Comparison of ENCODE assay signal across 7 cellular contexts in the genomic region with DNA sequence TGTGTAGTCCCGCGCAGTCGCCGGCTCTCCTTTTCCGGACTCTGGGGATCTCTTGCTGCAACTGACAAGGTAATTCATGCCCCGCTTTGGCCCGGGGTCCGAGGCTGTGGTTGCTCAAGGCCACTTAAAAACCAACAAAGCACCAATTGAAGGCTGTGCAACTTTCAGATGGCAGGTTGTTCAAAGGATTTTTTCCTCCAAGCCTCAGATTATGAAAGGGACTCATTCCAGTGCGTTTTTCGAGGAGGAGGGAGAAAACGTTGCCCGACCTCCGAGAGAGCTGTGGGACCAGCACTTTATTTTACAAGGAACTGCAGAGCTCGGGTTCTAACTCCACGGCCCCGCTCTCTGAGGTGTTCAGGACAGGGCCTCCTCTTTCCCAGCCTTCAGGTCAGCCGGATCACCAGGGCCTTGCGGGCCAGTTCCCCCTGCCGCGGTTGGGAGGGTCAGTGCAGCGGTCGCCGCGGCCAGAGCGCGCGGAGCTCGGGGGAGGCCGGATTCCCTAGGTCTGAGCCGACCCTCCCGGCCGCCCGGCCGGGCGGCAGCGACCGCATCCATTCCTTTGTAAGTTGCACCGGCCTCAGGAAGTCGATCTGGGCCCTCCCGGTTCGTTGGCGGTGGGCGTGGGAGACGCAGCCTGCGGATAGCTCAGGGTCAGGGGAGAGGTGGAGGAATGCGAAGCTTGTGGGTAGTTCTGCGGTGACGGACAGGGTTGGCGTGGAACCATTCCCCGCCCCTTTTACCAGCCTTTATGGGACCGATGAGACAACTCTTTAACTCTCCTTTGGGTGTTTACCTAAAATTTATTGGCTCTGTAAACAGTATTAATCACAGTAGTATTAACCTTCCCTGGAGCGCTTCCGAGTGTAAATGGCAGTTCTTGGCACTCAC. TPM values are rescaled to one million over a fixed set of nuclear protein-coding genes. Genes with fewer than 3 reads are reported as not detected.
DNase-seq lines count a peak whose midpoint lies in the region; ATAC-seq, FAIRE-seq and TF ChIP-seq lines count a peak whose summit lies in the region.

No MANE protein-coding gene starts in this region.

- TF ChIP-seq RAD21 in GM12878 (IDR thresholded peaks at IDR 0.05; ENCODE audit: insufficient read depth, low read depth, low read length): no peak

- peak overlapping the region; percentile 20 for H2AFZ ChIP-seq in GM12878 (ENCODE audit: control insufficient read depth, low read depth, low read length)

- H4K20me1 ChIP-seq in GM12878 (ENCODE audit: control insufficient read depth, insufficient read depth): no peaks in the 10 kb centered on the region

- no peaks in the 10 kb centered on the region for H3K9me3 ChIP-seq in GM12878 (replicated peaks; ENCODE audit: control insufficient read depth, insufficient read depth, low read length)

- no peaks in the 10 kb centered on the region for H3K36me3 ChIP-seq in GM12878 (ENCODE audit: control insufficient read depth in 2 of 2, insufficient read depth in 2 of 2, low read length in 1 of 2)

- no TSS peak for BruUV-seq in GM12878 (replicated peaks; lab: Mats Ljungman, UMichigan)

- in situ Hi-C loops in GM12878 (cut with MboI): no loop called here

- FAIRE-seq in GM12878 (lab: Jason Lieb, UNC): no peak

- peaks cover 8 to 9% of the 10 kb centered on the region in 2 experiments; a peak in 3 of 4 replicates for H3K27me3 ChIP-seq in GM12878 (replicated peaks in 1 of 2; ENCODE audit: control insufficient read depth in 2 of 2, insufficient read depth in 2 of 2, low read length in 1 of 2)

- H3K9ac ChIP-seq in GM12878 (ENCODE audit: control insufficient read depth, insufficient read depth, low read length): no peak overlapping the region

- H3K4me3 ChIP-seq in GM12864 (ENCODE audit: low read depth, low read length): peak overlapping the region; percentile 70
- H3K4me3 ChIP-seq in GM12878: peak overlapping the region; percentile 91

- no peak for TF ChIP-seq POLR2A in GM12878 (IDR thresholded peaks at IDR 0.05; ENCODE audit: low read depth, low read length)

- no peak overlapping the region for H3K27ac ChIP-seq in GM12878 (ENCODE audit: control insufficient read depth, insufficient read depth)

- H3K4me1 ChIP-seq in GM12878 (ENCODE audit: control insufficient read depth, insufficient read depth, low read length): no peaks in the 10 kb centered on the region

- no peak for DNase-seq in GM12864 (ENCODE audit: low read depth)
- DNase-seq in NCI-H460 (ENCODE audit: extremely low read depth, low read depth): peak; percentile 48
- no peak for DNase-seq in GM12878 (ENCODE audit: low read depth, low spot score)
- DNase-seq in iPS DF 19.7 (ENCODE audit: low read depth, low spot score): peak; percentile 54
- peak; percentile 89 for DNase-seq in retina
- DNase-seq in activated CD4-positive, CD25-positive, alpha-beta regulatory T cell (lab: John Stamatoyannopoulos, UW): no peak

- POLR2A ChIA-PET in GM12878 (lab: Charles Lee): interaction anchor here (0.7 kb wide), 1 partner anchor 1784 kb away, joined by 3 read pairs; no protein-coding TSS in a partner anchor

- SMC1A ChIA-PET in GM12878 (lab: Charles Lee; ENCODE audit: uncharacterized antibody, unreplicated experiment): interaction anchor here (1.0 to 1.3 kb wide), 3 partner anchors 21 to 193 kb away, joined by 3 to 4 read pairs (median 4); no protein-coding TSS in a partner anchor

- H3K79me2 ChIP-seq in GM12878 (ENCODE audit: control insufficient read depth, insufficient read depth, low read length): no peaks in the 10 kb centered on the region

- TF ChIP-seq CTCF in GM12864 (IDR thresholded peaks at IDR 0.05; ENCODE audit: low read depth, low read length, missing control alignments) (no peak), GM12878 (IDR thresholded peaks at IDR 0.05 in 2 of 3, conservative IDR thresholded peaks at IDR 0.05 in 1 of 3; ENCODE audit: control insufficient read depth in 2 of 3, extremely low read depth in 1 of 3, insufficient read depth in 1 of 3, low read depth in 3 of 3, low read length in 3 of 3) (no peak)

- ATAC-seq in GM12878 (peak; percentile 7; the same call in 1 of the 3 replicates), GM18520 (IDR thresholded peaks at IDR 0.05; ENCODE audit: unreplicated experiment) (no peak)

- intact Hi-C loops in GM12878 (cut with micrococcal nuclease; ENCODE audit: unreplicated experiment): no loop called here

- WGBS in GM12878 (ENCODE audit: insufficient coverage, insufficient replicate concordance, low lambda C conversion rate, missing lambda C conversion rate): 6% methylated on average over 51 of the region's 53 CpGs

- CTCF ChIA-PET in GM12878 (lab: Yijun Ruan, JAX): interaction anchor here (0.7 to 1.0 kb wide), 2 partner anchors 182 to 284 kb away, joined by 3 read pairs; no protein-coding TSS in a partner anchor

- TF ChIP-seq EP300 in GM12878 (IDR thresholded peaks at IDR 0.05; ENCODE audit: borderline replicate concordance in 1 of 2, control insufficient read depth in 1 of 2, low read depth in 2 of 2, low read length in 2 of 2): no peak

- RAD21 ChIA-PET in GM12878 (lab: Charles Lee; ENCODE audit: unreplicated experiment): interaction anchor here (1.0 kb wide), 1 partner anchor 90 kb away, joined by 3 read pairs; no protein-coding TSS in a partner anchor

- H3K4me2 ChIP-seq in GM12878 (ENCODE audit: control insufficient read depth, insufficient read depth): peak overlapping the region; percentile 81

TF ChIP-seq in GM12878, 131 proteins besides CTCF, POLR2A, EP300 and RAD21:
- TF ChIP-seq DPF2 (IDR thresholded peaks at IDR 0.05) (no peak), KAT2A (conservative IDR thresholded peaks at IDR 0.05; ENCODE audit: control insufficient read depth, low read depth, low read length) (no peak), CREB1 (IDR thresholded peaks at IDR 0.05; ENCODE audit: low read depth) (no peak), MXI1 (IDR thresholded peaks at IDR 0.05; ENCODE audit: low read depth, low read length) (no peak), ZBTB4 (CRISPR knock-in tag; IDR thresholded peaks at IDR 0.05) (no peak), RUNX3 (IDR thresholded peaks at IDR 0.05; ENCODE audit: low read length) (peak; percentile 43; the same call in 1 of the 2 replicates), EZH2 (IDR thresholded peaks at IDR 0.05; ENCODE audit: borderline replicate concordance, control insufficient read depth, low read depth, low read length) (peak; percentile 75; the same call in 1 of the 2 replicates)

RNA-seq across cellular contexts. Expression of gene UTRN, which starts 1.6 kb away (rescaled TPM):
- 24.6 and 29.5 TPM in 2 replicates for total RNA-seq in NCI-H460 (2014; rRNA removed; shearing (Covaris generic))
- 10.7 and 11.9 TPM in 2 replicates for polyA plus RNA-seq in NCI-H460 (2014; cell fraction: nucleus; rRNA removed)
- total RNA-seq in GM12878 (2013; cell fraction: nucleolus; rRNA removed): 574 and 595 TPM in 2 replicates
- total RNA-seq in GM12878 (2014; rRNA removed): 33.0 and 38.6 TPM in 2 replicates
- total RNA-seq in GM12878 (2014; rRNA removed; fragmentation: Illumina TruSeq; extraction: Trizol): 52.6 and 57.4 TPM in 2 replicates
- 29.2 and 33.2 TPM in 2 replicates for total RNA-seq in GM12878 (2021)
- polyA plus RNA-seq in GM12878 (2011; ENCODE audit: low read depth): 19.2 TPM
- polyA plus RNA-seq in GM12878 (2011; rRNA removed): 37.6 and 43.7 TPM in 2 replicates
- 27.9 and 41.4 TPM in 2 replicates for polyA plus RNA-seq in GM12878 (2011; cell fraction: cytosol; rRNA removed)
- 55.5 and 58.1 TPM in 2 replicates for polyA plus RNA-seq in GM12878 (2011; cell fraction: nucleus; rRNA removed)
- 18.1 and 24.7 TPM in 2 replicates for polyA plus RNA-seq in GM12878 (2012)
- polyA plus RNA-seq in GM12878 (2014; fragmentation: Illumina TruSeq; extraction: Trizol): 41.9 and 49.9 TPM in 2 replicates
- 1 to 10 TPM; 1.6 to 5.6 TPM for polyA plus RNA-seq in GM12878 (2014; fragmentation: Nextera tagmentation; extraction: Ambion mirVana)
- polyA plus RNA-seq in GM12878 (2014; rRNA removed): 17.5 and 18.0 TPM in 2 replicates
- polyA plus RNA-seq in GM12878 (2016; fragmentation: Nextera tagmentation; extraction: Ambion mirVana): 10 to 100 TPM; 14.9 to 15.3 TPM
- polyA minus RNA-seq in GM12878 (2011; rRNA and poly(A)+ RNA removed): 173 and 300 TPM in 2 replicates
- polyA minus RNA-seq in GM12878 (2011; cell fraction: cytosol; rRNA and poly(A)+ RNA removed): 47.0 and 51.8 TPM in 2 replicates
- 213 and 266 TPM in 2 replicates for polyA minus RNA-seq in GM12878 (2011; cell fraction: nucleus; rRNA and poly(A)+ RNA removed)

Comparison
In these comparisons a context has a peak if more than half of its experiments do, and no peak if none do; other contexts are left out.
1. DNase-seq: peak in NCI-H460 (single experiment), iPS DF 19.7 (single experiment) and retina (single experiment); none in GM12864 (single experiment), GM12878 (single experiment) and activated CD4-positive, CD25-positive, alpha-beta regulatory T cell (0 of 4).